ENCODE assay signal across 8 cellular contexts in the genomic region with DNA sequence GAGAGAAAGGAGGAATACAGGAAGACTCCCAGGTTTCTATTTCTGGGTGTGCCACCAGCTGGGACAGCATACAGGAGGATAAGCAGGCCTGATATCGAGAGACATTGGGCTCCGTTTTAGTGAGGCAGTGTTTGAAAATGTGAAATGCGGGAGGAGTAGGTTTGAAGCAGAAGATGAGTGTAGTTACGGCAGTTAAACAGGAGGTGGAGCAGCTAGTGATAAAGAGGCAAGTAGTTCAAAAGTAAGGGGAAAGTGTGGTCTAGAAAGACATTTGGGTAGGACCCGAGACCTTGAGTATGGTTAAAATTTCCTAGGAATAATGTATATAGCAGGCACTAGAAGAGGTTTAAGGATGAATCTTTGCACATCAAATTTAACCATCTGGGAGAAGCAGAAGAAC. TPM values are rescaled to one million over a fixed set of nuclear protein-coding genes. Genes with fewer than 3 reads are reported as not detected.
DNase-seq lines count a peak whose midpoint lies in the region; ATAC-seq and TF ChIP-seq lines count a peak whose summit lies in the region.

No MANE protein-coding gene starts in this region.

- H3K4me1 ChIP-seq in vagina: no peaks in the 10 kb centered on the region

- no peak overlapping the region for H3K4me3 ChIP-seq in AG04449 (ENCODE audit: low read depth, low read length)
- no peak overlapping the region for H3K4me3 ChIP-seq in vagina

- H3K4me1 Mint-ChIP-seq in brain: no peaks in the 10 kb centered on the region
- H3K4me1 Mint-ChIP-seq in activated CD4-positive, alpha-beta T cell treated with anti-CD3 and anti-CD28 coated beads, Interleukin-2, amount 10 ng/mL, durations not matched to agents 7 days and 5 days: peaks cover 5% of the 10 kb centered on the region

- intact Hi-C loops in vagina (cut with DNase I): no loop called here

- no peak for DNase-seq in AG04449 (ENCODE audit: low read depth, low spot score)
- peak; percentile 49 for DNase-seq in HuH-7.5 (ENCODE audit: low spot score)
- peak; percentile 26 for DNase-seq in myocyte (ENCODE audit: low read depth)
- DNase-seq in NCI-H748 (lab: John Stamatoyannopoulos, UW; ENCODE audit: unreplicated experiment): no peak
- no peak for DNase-seq in vagina (ENCODE audit: extremely low spot score in 2 of 2)
- no peak for DNase-seq in activated CD4-positive, alpha-beta T cell treated with anti-CD3 and anti-CD28 coated beads, Interleukin-2, amount 10 ng/mL, durations not matched to agents 7 days and 5 days

- TF ChIP-seq CTCF in AG04449 (IDR thresholded peaks at IDR 0.05; ENCODE audit: insufficient read depth, low read length, missing control alignments): peak; percentile 29
- TF ChIP-seq CTCF in brain (conservative IDR thresholded peaks at IDR 0.05): peak; percentile 29 to 47
- TF ChIP-seq CTCF in vagina (IDR thresholded peaks at IDR 0.05): no peak

- H3K9me3 ChIP-seq in vagina: no peaks in the 10 kb centered on the region

- CTCF ChIA-PET in AG04449 (lab: Yijun Ruan, JAX): interaction anchor here (0.9 to 4.2 kb wide), 9 partner anchors 8 to 140 kb away, joined by 3 to 47 read pairs (median 7); a partner anchor contains a TSS
- CTCF ChIA-PET in activated CD4-positive, alpha-beta T cell treated with anti-CD3 and anti-CD28 coated beads, Interleukin-2, amount 10 ng/mL, durations not matched to agents 7 days and 5 days (lab: Charles Lee): no interaction called here

- H3K27me3 ChIP-seq in vagina: no peaks in the 10 kb centered on the region

- H3K9me3 Mint-ChIP-seq in brain: no peaks in the 10 kb centered on the region
- no peaks in the 10 kb centered on the region for H3K9me3 Mint-ChIP-seq in activated CD4-positive, alpha-beta T cell treated with anti-CD3 and anti-CD28 coated beads, Interleukin-2, amount 10 ng/mL, durations not matched to agents 7 days and 5 days

- H3K27ac ChIP-seq in vagina: no peak overlapping the region

- no peak for TF ChIP-seq POLR2A in vagina (IDR thresholded peaks at IDR 0.05)

- peaks cover 7 to 11% of the 10 kb centered on the region in 2 donors for H3K36me3 ChIP-seq in vagina

- peak; percentile 60 for ATAC-seq in GM18499 (IDR thresholded peaks at IDR 0.05; ENCODE audit: insufficient read depth, unreplicated experiment)

- no peaks in the 10 kb centered on the region for H3K27me3 Mint-ChIP-seq in brain
- H3K27me3 Mint-ChIP-seq in activated CD4-positive, alpha-beta T cell treated with anti-CD3 and anti-CD28 coated beads, Interleukin-2, amount 10 ng/mL, durations not matched to agents 7 days and 5 days: no peaks in the 10 kb centered on the region

- POLR2A ChIA-PET in AG04449 (lab: Yijun Ruan, JAX): no interaction called here
- POLR2A ChIA-PET in activated CD4-positive, alpha-beta T cell treated with anti-CD3 and anti-CD28 coated beads, Interleukin-2, amount 10 ng/mL, durations not matched to agents 7 days and 5 days (lab: Charles Lee): no interaction called here

- no peak overlapping the region for H3K4me3 Mint-ChIP-seq in brain
- H3K4me3 Mint-ChIP-seq in activated CD4-positive, alpha-beta T cell treated with anti-CD3 and anti-CD28 coated beads, Interleukin-2, amount 10 ng/mL, durations not matched to agents 7 days and 5 days: no peak overlapping the region

- peaks cover 74% of the 10 kb centered on the region for H3K36me3 Mint-ChIP-seq in brain
- H3K36me3 Mint-ChIP-seq in activated CD4-positive, alpha-beta T cell treated with anti-CD3 and anti-CD28 coated beads, Interleukin-2, amount 10 ng/mL, durations not matched to agents 7 days and 5 days (ENCODE audit: low read depth): peaks cover 21% of the 10 kb centered on the region

- H3K27ac Mint-ChIP-seq in brain: peak overlapping the region in 1 of 5 experiments; percentile 4
- H3K27ac Mint-ChIP-seq in activated CD4-positive, alpha-beta T cell treated with anti-CD3 and anti-CD28 coated beads, Interleukin-2, amount 10 ng/mL, durations not matched to agents 7 days and 5 days: no peak overlapping the region

RNA-seq across cellular contexts. Expression of a gene that starts 42.4 kb away (rescaled TPM):
- 5.7 TPM for polyA plus RNA-seq in brain (ENCODE audit: insufficient read depth, low read depth, low replicate concordance)
- total RNA-seq in myocyte (26.4 and 36.8 TPM in 2 replicates), vagina (47.4 TPM)
- polyA plus RNA-seq in myocyte (2012): 31.6 TPM
- 10 to 100 TPM; 25.7 to 34.1 TPM for total RNA-seq in activated CD4-positive, alpha-beta T cell treated with anti-CD3 and anti-CD28 coated beads, Interleukin-2, amount 10 ng/mL, durations not matched to agents 7 days and 5 days

Comparison
In these comparisons a context has a peak if more than half of its experiments do, and no peak if none do; other contexts are left out.
1. DNase-seq: peak in HuH-7.5 (single experiment) and myocyte (single experiment); none in AG04449 (single experiment), NCI-H748 (single experiment), vagina (0 of 2) and activated CD4-positive, alpha-beta T cell treated with anti-CD3 and anti-CD28 coated beads, Interleukin-2, amount 10 ng/mL, durations not matched to agents 7 days and 5 days (single experiment).
2. CTCF ChIP-seq: peak in AG04449 (single experiment) and brain (2 of 2); none in vagina (0 of 3).